26 cellular contexts compared by ENCODE assay signal in genomic region chr4:154781126-154781982, GRCh38. TPM values are rescaled to one million over a fixed set of nuclear protein-coding genes. Genes with fewer than 3 reads are reported as not detected.
DNase-seq lines count a peak whose midpoint lies in the region; ATAC-seq, FAIRE-seq and TF ChIP-seq lines count a peak whose summit lies in the region.
"Had no signal": no experiment of that assay in that cellular context is flagged by ENCODE, and none has a peak within 500 bp of the region (broad histone marks: within the 10 kb centered on the region; RNA-seq: fewer than 3 reads in every experiment).

Gene RBM46, plus strand, starts transcription at chr4:154781272. Its CDS starts 15,481 bp downstream, at chr4:154796753.

- H3K9me3 Mint-ChIP-seq in stimulated activated naive CD8-positive, alpha-beta T cell treated with anti-CD3 and anti-CD28 coated beads, Interleukin-15, amount 100 ng/mL, for 72 hours = peaks cover 0 to 3% of the 10 kb centered on the region in 2 donors
- H3K9me3 Mint-ChIP-seq: activated naive CD4-positive, alpha-beta T cell treated with anti-CD3 and anti-CD28 coated beads for 36 hours had no signal

- H3K27me3 ChIP-seq in adipocyte (replicated peaks; ENCODE audit: control insufficient read depth, insufficient read depth, low read length) = peaks cover 9% of the 10 kb centered on the region
- H3K27me3 ChIP-seq: BLaER1, transverse colon had no signal

- H3K9ac ChIP-seq in adipocyte (ENCODE audit: low read length) = no peak within 1 kb of the TSS
- H3K9ac ChIP-seq in kidney (ENCODE audit: low read length in 2 of 2) = no peak within 1 kb of the TSS
- H3K9ac ChIP-seq: BLaER1 had no signal

- H3K4me3 Mint-ChIP-seq in stimulated activated naive CD8-positive, alpha-beta T cell treated with anti-CD3 and anti-CD28 coated beads, Interleukin-15, amount 100 ng/mL, for 72 hours = peak within 1 kb of the TSS in 1 of 2 donors; percentile 39
- H3K4me3 Mint-ChIP-seq: activated naive CD4-positive, alpha-beta T cell treated with anti-CD3 and anti-CD28 coated beads for 36 hours; activated T-cell treated with anti-CD3 and anti-CD28 coated beads, Interleukin-2, amount 50 U/mL, for 4 hours had no signal

- H3K4me3 ChIP-seq in adipocyte (ENCODE audit: low read length) (peak within 1 kb of the TSS; percentile 39), kidney (ENCODE audit: low read length in 2 of 2) (no peak within 1 kb of the TSS)
- H3K4me3 ChIP-seq: BLaER1, prostate gland, transverse colon had no signal

- no peaks in the 10 kb centered on the region for H3K36me3 ChIP-seq in adipocyte (ENCODE audit: control insufficient read depth, insufficient read depth, low read length, severe bottlenecking)
- no peaks in the 10 kb centered on the region for H3K36me3 ChIP-seq in kidney (ENCODE audit: control insufficient read depth in 1 of 2, insufficient read depth in 2 of 2, low read length in 2 of 2)
- H3K36me3 ChIP-seq: BLaER1, prostate gland, transverse colon had no signal

- peak within 1 kb of the TSS in 1 of 2 donors; percentile 65 for H3K27ac Mint-ChIP-seq in stimulated activated naive CD8-positive, alpha-beta T cell treated with anti-CD3 and anti-CD28 coated beads, Interleukin-15, amount 100 ng/mL, for 72 hours
- H3K27ac Mint-ChIP-seq: activated naive CD4-positive, alpha-beta T cell treated with anti-CD3 and anti-CD28 coated beads for 36 hours had no signal

- intact Hi-C loops in kidney (cut with DNase I) = no loop called here

- H3K9me3 ChIP-seq in adipocyte (ENCODE audit: control insufficient read depth, low read length) (no peaks in the 10 kb centered on the region), kidney (ENCODE audit: control insufficient read depth in 1 of 2, low read length in 2 of 2) (no peaks in the 10 kb centered on the region)
- H3K9me3 ChIP-seq: prostate gland, transverse colon had no signal

- H3K27ac ChIP-seq in kidney (ENCODE audit: low read depth in 2 of 2, low read length in 2 of 2) = no peak within 1 kb of the TSS
- H3K27ac ChIP-seq: BLaER1, epithelial cell of prostate, prostate gland, transverse colon had no signal

- peak; percentile 40 for ATAC-seq in stimulated activated naive CD8-positive, alpha-beta T cell treated with anti-CD3 and anti-CD28 coated beads, Interleukin-15, amount 100 ng/mL, for 72 hours
- ATAC-seq in stimulated activated naive CD8-positive, alpha-beta T cell treated with anti-CD3 and anti-CD28 coated beads, Interleukin-15, Interleukin-2, amounts not matched to agents 100 U/mL and 50 U/mL, for 24 hours = no peak
- ATAC-seq: activated T-cell treated with anti-CD3 and anti-CD28 coated beads, Interleukin-2, amount 50 U/mL, for 4 hours; PC-3; Right ventricle myocardium inferior had no signal

- no peak for TF ChIP-seq CTCF in kidney (IDR thresholded peaks at IDR 0.05; ENCODE audit: borderline replicate concordance, extremely low read depth, insufficient read depth)

- no peak for DNase-seq in stimulated activated naive CD8-positive, alpha-beta T cell treated with anti-CD3 and anti-CD28 coated beads, Interleukin-15, amount 100 ng/mL, for 72 hours
- no peak for DNase-seq in stimulated activated naive CD8-positive, alpha-beta T cell treated with anti-CD3 and anti-CD28 coated beads, Interleukin-15, Interleukin-2, amounts not matched to agents 100 U/mL and 50 U/mL, for 24 hours
- DNase-seq in adipocyte (ENCODE audit: low read depth) (no peak), kidney (peak; percentile 63), NCI-H2171 (lab: John Stamatoyannopoulos, UW) (no peak), T1000 (lab: John Stamatoyannopoulos, UW) (no peak), NCI-H526 treated with DMSO at 0.1 percent for 48 hours (lab: John Stamatoyannopoulos, UW) (no peak)
- no peak for DNase-seq in effector CD8-positive, alpha-beta T cell (lab: John Stamatoyannopoulos, UW)
- DNase-seq: activated CD4-positive, alpha-beta T cell treated with anti-CD3 and anti-CD28 coated beads, Interleukin-2, amount 50 U/mL, for 1 hour; activated naive CD4-positive, alpha-beta T cell treated with anti-CD3 and anti-CD28 coated beads for 36 hours; activated T-cell treated with anti-CD3 and anti-CD28 coated beads, Interleukin-2, amount 50 U/mL, for 4 hours; Caco-2; mesendoderm; NCI-H1092 treated with DMSO at 0.1 percent for 48 hours; NCI-H187; NCI-H2171 treated with DMSO at 0.1 percent for 48 hours; NCI-H524 treated with DMSO at 0.1 percent for 48 hours; NK-92 treated with Interleukin-12 subunit alpha and Interleukin-12 subunit beta, amount 100 ng/mL, for 24 hours; PC-3; stimulated activated CD4-positive, alpha-beta T cell treated with anti-CD3 and anti-CD28 coated beads, Interleukin-15, amount 100 ng/mL, for 24 hours; T-helper 9 cell; transverse colon had no signal

- H3K4me1 Mint-ChIP-seq in stimulated activated naive CD8-positive, alpha-beta T cell treated with anti-CD3 and anti-CD28 coated beads, Interleukin-15, amount 100 ng/mL, for 72 hours = no peaks in the 10 kb centered on the region

- H3K27me3 Mint-ChIP-seq in stimulated activated naive CD8-positive, alpha-beta T cell treated with anti-CD3 and anti-CD28 coated beads, Interleukin-15, amount 100 ng/mL, for 72 hours = peaks cover 21% of the 10 kb centered on the region

- FAIRE-seq in kidney (lab: Jason Lieb, UNC) = no peak

- H3K4me1 ChIP-seq in adipocyte (ENCODE audit: control insufficient read depth, insufficient read depth, low read length) (no peaks in the 10 kb centered on the region), kidney (ENCODE audit: control insufficient read depth in 1 of 2, insufficient read depth in 1 of 2, low read depth in 1 of 2, low read length in 2 of 2) (no peaks in the 10 kb centered on the region)
- H3K4me1 ChIP-seq: BLaER1, Caco-2, prostate gland, transverse colon had no signal

RNA-seq across cellular contexts. Expression of gene RBM46, which starts in this region (rescaled TPM):
- total RNA-seq in kidney = not detected
- polyA plus RNA-seq in kidney (ENCODE audit: insufficient read depth, low read depth, low replicate concordance) = not detected
- total RNA-seq: activated naive CD4-positive, alpha-beta T cell treated with anti-CD3 and anti-CD28 coated beads for 36 hours; activated T-cell treated with anti-CD3 and anti-CD28 coated beads, Interleukin-2, amount 50 U/mL, for 4 hours; Caco-2; PC-3; Right ventricle myocardium inferior; transverse colon had no signal

Comparison
In these comparisons a context has a peak if more than half of its experiments do, and no peak if none do; other contexts are left out.
1. Peak in DNase-seq in kidney; RNA of the gene not detected or under 1 TPM.